In the genomic region with DNA sequence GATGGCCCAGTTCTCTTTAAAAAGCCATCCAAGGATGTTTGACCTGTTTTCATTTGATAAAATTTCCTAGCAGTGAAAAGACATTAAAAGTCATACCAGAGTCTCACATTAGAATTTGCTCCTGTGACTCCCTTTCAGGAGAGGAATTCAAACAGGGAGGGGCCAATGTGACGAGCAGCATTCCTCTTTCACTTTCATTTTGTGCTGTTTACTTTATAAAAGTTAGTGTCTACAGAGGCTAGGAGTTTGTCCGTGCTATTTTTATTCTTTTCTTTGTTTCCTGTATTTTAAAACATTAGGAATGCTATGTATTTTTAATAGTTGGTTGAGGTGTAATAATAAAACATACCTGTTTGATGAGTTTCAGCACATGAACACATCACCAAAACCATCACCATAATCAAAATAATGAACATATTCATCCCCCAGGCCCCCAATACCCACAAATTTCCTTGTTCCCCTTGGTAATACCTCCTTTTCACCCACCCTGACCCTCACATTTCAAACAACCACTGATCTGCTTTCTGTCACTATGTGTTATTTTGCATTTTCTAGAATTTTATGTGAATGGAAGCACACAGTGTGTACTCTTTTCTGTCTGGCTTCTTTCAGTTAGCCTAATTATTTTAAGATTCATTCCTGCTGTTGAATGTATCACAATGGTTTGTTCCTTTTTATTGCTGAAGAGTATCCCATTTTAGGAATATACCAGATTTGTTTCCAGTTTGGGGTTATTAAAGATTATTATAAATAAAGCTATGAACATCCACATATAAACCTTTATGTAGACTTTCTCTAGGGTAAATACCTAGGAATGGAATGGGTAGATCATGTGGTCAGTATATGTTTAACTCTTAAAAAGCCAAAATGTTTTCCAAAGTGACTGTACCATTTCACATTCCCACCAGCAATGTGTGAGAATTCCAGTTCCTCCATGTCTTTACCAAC, we compare ENCODE assay signal across 8 cellular contexts.
A peak's percentile ranks its signal among the peaks of the same experiment; 100 is the strongest.
DNase-seq lines count a peak whose midpoint lies in the region; ATAC-seq and TF ChIP-seq lines count a peak whose summit lies in the region.

No MANE protein-coding gene starts in this region.

- peak overlapping the region; percentile 81 for H3K27ac Mint-ChIP-seq in chondrocyte (ENCODE audit: unreplicated experiment)

- no peak overlapping the region for H3K18ac ChIP-seq in mesendoderm (ENCODE audit: low read length)

- H3K36me3 ChIP-seq in SJCRH30 (no peaks in the 10 kb centered on the region), mesendoderm (ENCODE audit: control insufficient read depth, insufficient read depth, low read length) (no peaks in the 10 kb centered on the region)

- H3K23ac ChIP-seq in mesendoderm (ENCODE audit: low read length): no peak overlapping the region

- no peaks in the 10 kb centered on the region for H3K9me3 ChIP-seq in SJCRH30 (replicated peaks)

- no peaks in the 10 kb centered on the region for H3K27me3 Mint-ChIP-seq in chondrocyte (ENCODE audit: low read depth)

- peak; percentile 48 for DNase-seq in CD1c-positive myeloid dendritic cell (ENCODE audit: extremely low spot score)
- DNase-seq in H4 (ENCODE audit: low spot score): peak; percentile 78
- peak in 1 of 2 experiments; percentile 24 for DNase-seq in SJCRH30
- no peak for DNase-seq in chondrocyte (ENCODE audit: low spot score)
- DNase-seq in mesendoderm: peak; percentile 45

- no peaks in the 10 kb centered on the region for H3K4me1 ChIP-seq in SJCRH30
- no peaks in the 10 kb centered on the region for H3K4me1 ChIP-seq in mesendoderm (ENCODE audit: control insufficient read depth, low read depth, low read length)

- no peak overlapping the region for H2BK15ac ChIP-seq in mesendoderm (replicated peaks; ENCODE audit: low read depth)

- no peak overlapping the region for H2BK120ac ChIP-seq in mesendoderm (ENCODE audit: low read depth, low read length)

- H4K5ac ChIP-seq in mesendoderm (ENCODE audit: low read length): no peak overlapping the region

- no peak overlapping the region for H3K27ac ChIP-seq in SJCRH30
- H3K27ac ChIP-seq in mesendoderm (ENCODE audit: low read depth, low read length): no peak overlapping the region

- H3K79me1 ChIP-seq in mesendoderm (ENCODE audit: low read length): no peaks in the 10 kb centered on the region

- H3K27me3 ChIP-seq in SJCRH30 (no peaks in the 10 kb centered on the region), mesendoderm (ENCODE audit: insufficient read depth, low read length, poor library complexity) (no peaks in the 10 kb centered on the region)

- H3K4me3 ChIP-seq in SJCRH30: peak overlapping the region; percentile 46
- no peak overlapping the region for H3K4me3 ChIP-seq in mesendoderm (ENCODE audit: low read length)

- H3K4me3 Mint-ChIP-seq in chondrocyte (ENCODE audit: unreplicated experiment): peak overlapping the region; percentile 69

- no peak overlapping the region for H2AK5ac ChIP-seq in mesendoderm (ENCODE audit: low read length)

- peaks cover 12% of the 10 kb centered on the region for H3K4me1 Mint-ChIP-seq in chondrocyte (ENCODE audit: low read depth)

- H3K9me3 Mint-ChIP-seq in chondrocyte (ENCODE audit: low read depth): no peaks in the 10 kb centered on the region

- H2BK5ac ChIP-seq in mesendoderm (ENCODE audit: low read length): no peak overlapping the region

- no peak overlapping the region for H3K4me2 ChIP-seq in mesendoderm (ENCODE audit: low read length)

- TF ChIP-seq CTCF in chondrocyte (IDR thresholded peaks at IDR 0.05): no peak

- H3K56ac ChIP-seq in mesendoderm (ENCODE audit: low read length): no peak overlapping the region

- no peak overlapping the region for H3K9ac ChIP-seq in mesendoderm (ENCODE audit: low read length)

- H3K79me2 ChIP-seq in mesendoderm (ENCODE audit: control insufficient read depth, insufficient read depth, low read length): no peaks in the 10 kb centered on the region

- ATAC-seq in GM18907 (IDR thresholded peaks at IDR 0.05; ENCODE audit: unreplicated experiment): no peak
- ATAC-seq in HG03521 (IDR thresholded peaks at IDR 0.05; ENCODE audit: unreplicated experiment): no peak
- no peak for ATAC-seq in GM19035 (IDR thresholded peaks at IDR 0.05; ENCODE audit: unreplicated experiment)

- WGBS in mesendoderm (ENCODE audit: extremely low coverage, insufficient coverage, low lambda C conversion rate): no CpG with 5 or more reads among the region's 2 CpGs

- no peaks in the 10 kb centered on the region for H3K36me3 Mint-ChIP-seq in chondrocyte (ENCODE audit: low read depth)

- no peak overlapping the region for H3K4ac ChIP-seq in mesendoderm (ENCODE audit: low read depth, low read length)

- H4K8ac ChIP-seq in mesendoderm (ENCODE audit: low read depth, low read length): no peak overlapping the region
